12 cellular contexts compared by ENCODE assay signal in the genomic region with DNA sequence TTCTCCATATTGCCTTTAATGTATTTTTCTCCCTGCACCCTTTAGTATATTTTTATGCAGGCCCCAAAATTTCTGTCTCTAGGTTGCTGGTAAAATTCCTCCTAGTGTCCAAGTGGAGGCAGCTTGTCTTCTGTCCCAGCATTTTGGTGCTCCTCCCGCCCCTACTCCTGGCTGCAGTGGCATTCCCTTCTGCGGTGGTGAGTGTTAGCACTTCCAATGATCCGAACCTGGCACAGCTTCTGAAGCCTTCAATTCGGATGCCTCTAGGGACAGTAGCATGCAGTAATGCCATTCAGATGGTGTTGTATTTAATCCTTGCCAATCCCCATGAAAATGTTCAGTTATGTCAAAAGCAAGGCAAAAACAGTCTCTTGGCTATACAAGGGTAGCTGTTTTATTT. TPM values are rescaled to one million over a fixed set of nuclear protein-coding genes. Genes with fewer than 3 reads are reported as not detected.
DNase-seq lines count a peak whose midpoint lies in the region; ATAC-seq, FAIRE-seq and TF ChIP-seq lines count a peak whose summit lies in the region.
"Had no signal": no experiment of that assay in that cellular context is flagged by ENCODE, and none has a peak within 500 bp of the region (broad histone marks: within the 10 kb centered on the region; RNA-seq: fewer than 3 reads in every experiment).

No MANE protein-coding gene starts in this region.

- TF ChIP-seq CTCF in HEK293 (tag by site-specific recombination; IDR thresholded peaks at IDR 0.05) (no peak), left ventricle myocardium inferior (IDR thresholded peaks at IDR 0.05; ENCODE audit: borderline replicate concordance) (peak; percentile 15)

- intact Hi-C loops in left ventricle myocardium inferior (cut with micrococcal nuclease) = no loop called here

- peak in 1 of 61 donors; percentile 29 for DNase-seq in caudate nucleus (lab: John Stamatoyannopoulos, UW)
- no peak for DNase-seq in left ventricle myocardium inferior
- no peak for DNase-seq in GM19239 (ENCODE audit: insufficient read length, low spot score)
- no peak for DNase-seq in GM12891 (ENCODE audit: insufficient read length, low spot score)
- DNase-seq: activated naive CD8-positive, alpha-beta T cell treated with anti-CD3 and anti-CD28 coated beads, Interleukin-2, amount 10 ng/mL, durations not matched to agents 7 days and 5 days; NCI-H1436; PC-3 had no signal

- CTCF ChIA-PET in HEK293 (lab: Yijun Ruan, JAX) = interaction anchor here (0.8 to 2.6 kb wide), 7 partner anchors 20 to 390 kb away, joined by 3 to 25 read pairs (median 4); no protein-coding TSS in a partner anchor

- H3K36me3 ChIP-seq in HEK293 (ENCODE audit: control insufficient read depth in 2 of 2, insufficient read depth in 1 of 2, low read length in 2 of 2) = peaks cover 40 to 56% of the 10 kb centered on the region in 2 experiments
- peaks cover 14% of the 10 kb centered on the region for H3K36me3 ChIP-seq in left ventricle myocardium inferior
- peaks cover 2 to 21% (median 8%) of the 10 kb centered on the region in 5 donors for H3K36me3 ChIP-seq in subcutaneous abdominal adipose tissue (ENCODE audit: control insufficient read depth in 5 of 5, insufficient read depth in 5 of 5, low read length in 5 of 5)

- ATAC-seq in HG02759 (IDR thresholded peaks at IDR 0.05; ENCODE audit: unreplicated experiment) = no peak
- no peak for ATAC-seq in HG03565 (IDR thresholded peaks at IDR 0.05; ENCODE audit: unreplicated experiment)
- ATAC-seq: PC-3 had no signal

- no peak overlapping the region for H3K9ac ChIP-seq in subcutaneous abdominal adipose tissue (ENCODE audit: low read length in 5 of 5)
- H3K9ac ChIP-seq: parathyroid adenoma had no signal

- FAIRE-seq in GM19239 (lab: Jason Lieb, UNC) (no peak), GM12891 (lab: Jason Lieb, UNC) (no peak)

- H3K9me3 ChIP-seq in HEK293 (ENCODE audit: control insufficient read depth, insufficient read depth, low read depth, low read length) (no peaks in the 10 kb centered on the region), left ventricle myocardium inferior (replicated peaks) (no peaks in the 10 kb centered on the region), subcutaneous abdominal adipose tissue (ENCODE audit: control insufficient read depth in 5 of 5, low read length in 5 of 5) (no peaks in the 10 kb centered on the region)

- H3K27me3 ChIP-seq in left ventricle myocardium inferior (ENCODE audit: low read depth) (no peaks in the 10 kb centered on the region), subcutaneous abdominal adipose tissue (ENCODE audit: control insufficient read depth in 5 of 5, insufficient read depth in 4 of 5, low read length in 5 of 5) (no peaks in the 10 kb centered on the region)

- H3K4me1 ChIP-seq in HEK293 (ENCODE audit: control insufficient read depth, insufficient read depth, low read length) = peaks cover 8% of the 10 kb centered on the region
- H3K4me1 ChIP-seq in left ventricle myocardium inferior = peaks cover 98% of the 10 kb centered on the region
- peaks cover 12 to 76% (median 68%) of the 10 kb centered on the region in 5 donors for H3K4me1 ChIP-seq in subcutaneous abdominal adipose tissue (ENCODE audit: control insufficient read depth in 5 of 5, insufficient read depth in 5 of 5, low read length in 5 of 5)
- H3K4me1 ChIP-seq: parathyroid adenoma had no signal

- H3K4me3 ChIP-seq in HEK293 (ENCODE audit: low read depth, low read length) = no peak overlapping the region
- no peak overlapping the region for H3K4me3 ChIP-seq in left ventricle myocardium inferior
- no peak overlapping the region for H3K4me3 ChIP-seq in subcutaneous abdominal adipose tissue (ENCODE audit: low read depth in 1 of 5, low read length in 5 of 5)

- no peak for TF ChIP-seq POLR2A in GM12891 (IDR thresholded peaks at IDR 0.05; ENCODE audit: low read depth, low read length)

- POLR2A ChIA-PET in HEK293 (lab: Yijun Ruan, JAX) = interaction anchor here (0.7 to 1.5 kb wide), 5 partner anchors 22 to 289 kb away, joined by 3 to 5 read pairs (median 4); a partner anchor contains a TSS

- H3K27ac ChIP-seq in HEK293 (ENCODE audit: extremely low read depth, low read depth, low read length) = no peak overlapping the region
- H3K27ac ChIP-seq in caudate nucleus (ENCODE audit: low read depth, low read length) = peak overlapping the region; percentile 10
- H3K27ac ChIP-seq in left ventricle myocardium inferior (replicated peaks) = no peak overlapping the region
- H3K27ac ChIP-seq in subcutaneous abdominal adipose tissue (ENCODE audit: low read depth, low read length) = peak overlapping the region; percentile 95
- H3K27ac ChIP-seq: parathyroid adenoma had no signal

TF ChIP-seq in HEK293, 187 proteins besides CTCF, POLR2A, EP300 and RAD21:
- TF ChIP-seq SCRT2 (tag by site-specific recombination; IDR thresholded peaks at IDR 0.05) (no peak), OVOL3 (tag by site-specific recombination; IDR thresholded peaks at IDR 0.05) (no peak), OSR2 (tag by site-specific recombination; IDR thresholded peaks at IDR 0.05) (0 out of 2 replicates have a peak, but pooled peaks have one; percentile 11), ZSCAN16 (tag by site-specific recombination; IDR thresholded peaks at IDR 0.05) (no peak)
- TF ChIP-seq, protein P1, sequence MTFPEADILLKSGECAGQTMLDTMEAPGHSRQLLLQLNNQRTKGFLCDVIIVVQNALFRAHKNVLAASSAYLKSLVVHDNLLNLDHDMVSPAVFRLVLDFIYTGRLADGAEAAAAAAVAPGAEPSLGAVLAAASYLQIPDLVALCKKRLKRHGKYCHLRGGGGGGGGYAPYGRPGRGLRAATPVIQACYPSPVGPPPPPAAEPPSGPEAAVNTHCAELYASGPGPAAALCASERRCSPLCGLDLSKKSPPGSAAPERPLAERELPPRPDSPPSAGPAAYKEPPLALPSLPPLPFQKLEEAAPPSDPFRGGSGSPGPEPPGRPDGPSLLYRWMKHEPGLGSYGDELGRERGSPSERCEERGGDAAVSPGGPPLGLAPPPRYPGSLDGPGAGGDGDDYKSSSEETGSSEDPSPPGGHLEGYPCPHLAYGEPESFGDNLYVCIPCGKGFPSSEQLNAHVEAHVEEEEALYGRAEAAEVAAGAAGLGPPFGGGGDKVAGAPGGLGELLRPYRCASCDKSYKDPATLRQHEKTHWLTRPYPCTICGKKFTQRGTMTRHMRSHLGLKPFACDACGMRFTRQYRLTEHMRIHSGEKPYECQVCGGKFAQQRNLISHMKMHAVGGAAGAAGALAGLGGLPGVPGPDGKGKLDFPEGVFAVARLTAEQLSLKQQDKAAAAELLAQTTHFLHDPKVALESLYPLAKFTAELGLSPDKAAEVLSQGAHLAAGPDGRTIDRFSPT (tag by site-specific recombination; IDR thresholded peaks at IDR 0.05) = no peak

TF ChIP-seq in GM12891, 5 proteins besides CTCF, POLR2A, EP300 and RAD21:
- TF ChIP-seq TAF1 (IDR thresholded peaks at IDR 0.05; ENCODE audit: low read depth, low read length) (no peak), POLR2AphosphoS5 (IDR thresholded peaks at IDR 0.05; ENCODE audit: low read depth, low read length) (no peak), SPI1 (IDR thresholded peaks at IDR 0.05; ENCODE audit: low read depth, low read length) (no peak), POU2F2 (IDR thresholded peaks at IDR 0.05; ENCODE audit: low read depth, low read length) (no peak), PAX5 (IDR thresholded peaks at IDR 0.05; ENCODE audit: insufficient read depth, low read length, severe bottlenecking) (no peak)

RNA-seq across cellular contexts. Expression of a gene that starts 5.9 kb away (rescaled TPM):
- total RNA-seq in left ventricle myocardium inferior = 67.2 TPM
- polyA plus RNA-seq in GM12891 (2012; ENCODE audit: low read depth, missing spikeins) = 63.6 TPM

Comparison
In these comparisons a context has a peak if more than half of its experiments do, and no peak if none do; other contexts are left out.
1. H3K27ac ChIP-seq: peak in caudate nucleus (single experiment) and subcutaneous abdominal adipose tissue (single experiment); none in HEK293 (single experiment) and left ventricle myocardium inferior (single experiment).